Comparison of ENCODE assay signal across 14 cellular contexts in genomic region chr7:111266613-111267012, GRCh38.
DNase-seq lines count a peak whose midpoint lies in the region; ATAC-seq and TF ChIP-seq lines count a peak whose summit lies in the region.
"Had no signal": no experiment of that assay in that cellular context is flagged by ENCODE, and none has a peak within 500 bp of the region (broad histone marks: within the 10 kb centered on the region; RNA-seq: fewer than 3 reads in every experiment).

No MANE protein-coding gene starts in this region.

- CTCF ChIA-PET in BJ (lab: Yijun Ruan, JAX): no interaction called here

- ATAC-seq in omental fat pad (ENCODE audit: low FRiP score) (peak; percentile 44), HG03280 (IDR thresholded peaks at IDR 0.05; ENCODE audit: unreplicated experiment) (no peak), HG03457 (IDR thresholded peaks at IDR 0.05; ENCODE audit: unreplicated experiment) (no peak)
- ATAC-seq: natural killer cell treated with Interleukin-12 subunit alpha and Interleukin-12 subunit beta and Interleukin-15 and Interleukin-18, amount 100 ng/mL, for 72 hours had no signal

- H3K4me3 ChIP-seq in BJ (ENCODE audit: low read depth, low read length): no peak overlapping the region
- H3K4me3 ChIP-seq in SK-N-MC: no peak overlapping the region
- no peak overlapping the region for H3K4me3 ChIP-seq in foreskin fibroblast (ENCODE audit: low read depth in 1 of 2, low read length in 2 of 2)
- H3K4me3 ChIP-seq: spleen had no signal

- H3K36me3 ChIP-seq in BJ (ENCODE audit: control insufficient read depth, insufficient read depth, low read length) (no peaks in the 10 kb centered on the region), SK-N-MC (ENCODE audit: insufficient read depth, low read length) (no peaks in the 10 kb centered on the region)
- H3K36me3 ChIP-seq: spleen had no signal

- peak overlapping the region; percentile 42; the same call in 1 of the 2 replicates for H3K27ac ChIP-seq in SK-N-MC

- no peak overlapping the region for H3K9ac ChIP-seq in SK-N-MC (ENCODE audit: insufficient read length)

- H3K27me3 ChIP-seq in BJ (ENCODE audit: control insufficient read depth, insufficient read depth, low read length): no peaks in the 10 kb centered on the region
- H3K27me3 ChIP-seq: spleen had no signal

- POLR2A ChIA-PET in BJ (lab: Charles Lee): interaction anchor here (0.6 kb wide), 1 partner anchor 36 kb away, joined by 3 read pairs; no protein-coding TSS in a partner anchor

- DNase-seq in BJ (ENCODE audit: low read depth) (peak; percentile 80), SK-N-MC (ENCODE audit: low read depth, low spot score) (no peak), foreskin fibroblast (peak; percentile 66 to 82), omental fat pad (ENCODE audit: low spot score) (no peak), COLO829 (ENCODE audit: low spot score) (no peak), anterior cingulate cortex (lab: John Stamatoyannopoulos, UW) (no peak)
- DNase-seq: activated naive CD8-positive, alpha-beta T cell treated with anti-CD3 and anti-CD28 coated beads for 36 hours; effector CD8-positive, alpha-beta T cell; MV-4-11; NCI-H510A; spleen had no signal

- no peaks in the 10 kb centered on the region for H3K9me3 ChIP-seq in SK-N-MC (ENCODE audit: low read depth, low read length)

- TF ChIP-seq CTCF in BJ (IDR thresholded peaks at IDR 0.05; ENCODE audit: insufficient read depth, low read depth, low read length) (no peak), foreskin fibroblast (IDR thresholded peaks at IDR 0.05; ENCODE audit: low read depth, low read length) (no peak), omental fat pad (IDR thresholded peaks at IDR 0.05) (no peak)

Comparison
In these comparisons a context has a peak if more than half of its experiments do, and no peak if none do; other contexts are left out.
1. DNase-seq: peak in BJ (single experiment) and foreskin fibroblast (2 of 2); none in SK-N-MC (single experiment), omental fat pad (single experiment), COLO829 (single experiment) and anterior cingulate cortex (0 of 58).